20 cellular contexts compared by ENCODE assay signal in genomic region chr9:136776947-136777346, GRCh38. TPM values are rescaled to one million over a fixed set of nuclear protein-coding genes. Genes with fewer than 3 reads are reported as not detected.
DNase-seq lines count a peak whose midpoint lies in the region; ATAC-seq, FAIRE-seq and TF ChIP-seq lines count a peak whose summit lies in the region.
"Had no signal": no experiment of that assay in that cellular context is flagged by ENCODE, and none has a peak within 500 bp of the region (broad histone marks: within the 10 kb centered on the region; RNA-seq: fewer than 3 reads in every experiment).

No MANE protein-coding gene starts in this region.

- no peaks in the 10 kb centered on the region for H3K79me2 ChIP-seq in astrocyte (ENCODE audit: insufficient read depth, low read length)

- H3K27ac Mint-ChIP-seq in astrocyte (ENCODE audit: unreplicated experiment), result no peak overlapping the region
- H3K27ac Mint-ChIP-seq in type B pancreatic cell, result peak overlapping the region; percentile 65
- H3K27ac Mint-ChIP-seq: CD4-positive, alpha-beta T cell had no signal

- in situ Hi-C loops in GM13977 (cut with MboI; ENCODE audit: low pct_unique_long_range_greater_than_20kb, low sequenced_read_pairs, unreplicated experiment), result loop anchor here (10.0 kb wide), 1 partner anchor 258 kb away; the partner anchor contains the start of gene FUT7

- WGBS in testis, 2 donors, result 78 to 82% methylated on average over 7 of the region's 7 CpGs

- H3K27me3 Mint-ChIP-seq in astrocyte (ENCODE audit: low read depth, unreplicated experiment) (peaks cover 37% of the 10 kb centered on the region), type B pancreatic cell (peaks cover 47% of the 10 kb centered on the region)

- H3K4me3 Mint-ChIP-seq in astrocyte (ENCODE audit: unreplicated experiment) (peak overlapping the region; percentile 14), type B pancreatic cell (peak overlapping the region; percentile 40)
- H3K4me3 Mint-ChIP-seq: CD4-positive, alpha-beta T cell had no signal

- no peak overlapping the region for H3K27ac ChIP-seq in astrocyte (ENCODE audit: low read depth, low read length)
- H3K27ac ChIP-seq in testis, result no peak overlapping the region
- H3K27ac ChIP-seq: PC-9, SJCRH30 had no signal

- H3K27me3 ChIP-seq in astrocyte (ENCODE audit: insufficient read depth, low read length) (peaks cover 29% of the 10 kb centered on the region), testis (no peaks in the 10 kb centered on the region)

- H3K4me1 ChIP-seq in astrocyte (ENCODE audit: insufficient read depth, low read length) (no peaks in the 10 kb centered on the region), mucosa of descending colon (ENCODE audit: low read depth) (peaks cover 7% of the 10 kb centered on the region), testis (no peaks in the 10 kb centered on the region)
- H3K4me1 ChIP-seq: SJCRH30 had no signal

- no peak overlapping the region for H3K4me3 ChIP-seq in astrocyte (ENCODE audit: insufficient read depth, low read depth, low read length)
- H3K4me3 ChIP-seq in mucosa of descending colon, result no peak overlapping the region
- no peak overlapping the region for H3K4me3 ChIP-seq in testis
- H3K4me3 ChIP-seq: PC-9, SJCRH30 had no signal

- peaks cover 5% of the 10 kb centered on the region for H3K4me1 Mint-ChIP-seq in astrocyte (ENCODE audit: low read depth, unreplicated experiment)
- peaks cover 10% of the 10 kb centered on the region for H3K4me1 Mint-ChIP-seq in type B pancreatic cell (ENCODE audit: unreplicated experiment)

- H3K36me3 ChIP-seq in astrocyte (ENCODE audit: insufficient read depth, low read length) (no peaks in the 10 kb centered on the region), mucosa of descending colon (ENCODE audit: low read depth) (no peaks in the 10 kb centered on the region), testis (ENCODE audit: low read depth, missing control alignments) (no peaks in the 10 kb centered on the region)
- H3K36me3 ChIP-seq: SJCRH30 had no signal

- H3K9ac ChIP-seq in astrocyte (ENCODE audit: low read length), result no peak overlapping the region

- H2AFZ ChIP-seq in astrocyte (ENCODE audit: low read depth, low read length), result no peak overlapping the region
- H2AFZ ChIP-seq: PC-9 had no signal

- DNase-seq in GM13977 (ENCODE audit: low spot score), result peak; percentile 0
- DNase-seq in astrocyte (ENCODE audit: low read depth), result no peak
- no peak for DNase-seq in mucosa of descending colon
- no peak for DNase-seq in type B pancreatic cell (ENCODE audit: extremely low spot score, unreplicated experiment)
- DNase-seq in COLO829 (ENCODE audit: low spot score), result no peak
- DNase-seq in testis, result no peak
- DNase-seq: ACHN; AML-193; CD4-positive, alpha-beta T cell; DND-41; NCI-H1436; NCI-H2081; NCI-H774; PC-9; SJCRH30 had no signal

- peaks cover 5% of the 10 kb centered on the region for H3K36me3 Mint-ChIP-seq in astrocyte (ENCODE audit: low read depth, unreplicated experiment)
- H3K36me3 Mint-ChIP-seq in type B pancreatic cell, result no peaks in the 10 kb centered on the region

- H3K9me3 Mint-ChIP-seq in astrocyte (ENCODE audit: unreplicated experiment), result peaks cover 15% of the 10 kb centered on the region
- H3K9me3 Mint-ChIP-seq in type B pancreatic cell, result peaks cover 5% of the 10 kb centered on the region
- H3K9me3 Mint-ChIP-seq: CD4-positive, alpha-beta T cell had no signal

- ATAC-seq in mucosa of descending colon (peak; percentile 17), GM21390 (IDR thresholded peaks at IDR 0.05; ENCODE audit: unreplicated experiment) (no peak)

- peaks cover 4% of the 10 kb centered on the region for H3K9me3 ChIP-seq in astrocyte (ENCODE audit: insufficient read depth, low read depth, low read length)
- peaks cover 4% of the 10 kb centered on the region for H3K9me3 ChIP-seq in mucosa of descending colon
- no peaks in the 10 kb centered on the region for H3K9me3 ChIP-seq in testis

- intact Hi-C loops in mucosa of descending colon (cut with DNase I, micrococcal nuclease), result no loop called here
- intact Hi-C loops in testis (cut with DNase I; ENCODE audit: low total_unique reads), result no loop called here

- no peak for TF ChIP-seq POLR2A in testis (IDR thresholded peaks at IDR 0.05)

- H3K4me2 ChIP-seq in astrocyte (ENCODE audit: low read length), result no peak overlapping the region

- TF ChIP-seq CTCF in GM13977 (IDR thresholded peaks at IDR 0.05; ENCODE audit: extremely low read depth, insufficient read depth, missing control alignments), result no peak
- no peak for TF ChIP-seq CTCF in astrocyte (IDR thresholded peaks at IDR 0.05; ENCODE audit: insufficient read depth, low read depth, low read length)
- no peak for TF ChIP-seq CTCF in mucosa of descending colon (IDR thresholded peaks at IDR 0.05)
- no peak for TF ChIP-seq CTCF in type B pancreatic cell (conservative IDR thresholded peaks at IDR 0.05)
- no peak for TF ChIP-seq CTCF in testis (IDR thresholded peaks at IDR 0.05)

- no peak for FAIRE-seq in astrocyte (lab: Jason Lieb, UNC)
- FAIRE-seq: G401.6, GM12891, H54 had no signal

- no peaks in the 10 kb centered on the region for H4K20me1 ChIP-seq in astrocyte (ENCODE audit: insufficient read depth, low read length)

RNA-seq across cellular contexts. Expression of gene LCN15, which starts 12.6 kb away (rescaled TPM):
- not detected in 2 replicates for total RNA-seq in astrocyte
- total RNA-seq in mucosa of descending colon, result 10 to 100 TPM in 1 of 3 donors, 1 to 10 TPM in 2; 1.6 to 17.2 (median 3.7) TPM
- 0.77 and 0.93 TPM in 2 replicates for total RNA-seq in type B pancreatic cell (ENCODE audit: low replicate concordance)
- under 1 TPM in 1 of 2 donors, not detected in 1; 0.68 TPM for total RNA-seq in testis
- polyA plus RNA-seq in testis (ENCODE audit: insufficient read depth, low read depth, low replicate concordance), result 0.41 TPM
- total RNA-seq: CD4-positive, alpha-beta T cell; NCI-H460; PC-9; SJCRH30 had no signal

RNA-seq across cellular contexts. Expression of gene TMEM141, which starts 14.2 kb away (rescaled TPM):
- total RNA-seq in astrocyte (40.8 and 46.4 TPM in 2 replicates), mucosa of descending colon (100 to 1,000 TPM; 110 to 373 (median 127) TPM), type B pancreatic cell (ENCODE audit: low replicate concordance) (62.3 and 98.6 TPM in 2 replicates), testis (100 to 1,000 TPM; 108 to 127 TPM)
- polyA plus RNA-seq in testis (ENCODE audit: insufficient read depth, low read depth, low replicate concordance), result 80.4 TPM

RNA-seq across cellular contexts. Expression of gene LCN8, which starts 18.9 kb away (rescaled TPM):
- not detected in 2 replicates for total RNA-seq in astrocyte
- total RNA-seq in mucosa of descending colon, result not detected
- not detected in 2 replicates for total RNA-seq in type B pancreatic cell (ENCODE audit: low replicate concordance)
- total RNA-seq in testis, result not detected
- polyA plus RNA-seq in testis (ENCODE audit: insufficient read depth, low read depth, low replicate concordance), result 2.0 TPM
- total RNA-seq: CD4-positive, alpha-beta T cell; NCI-H460; PC-9; SJCRH30 had no signal

RNA-seq across cellular contexts. Expression of gene CCDC183, which starts 19.2 kb away (rescaled TPM):
- total RNA-seq in astrocyte (0.84 and 1.3 TPM in 2 replicates), mucosa of descending colon (10 to 100 TPM in 1 of 3 donors, 1 to 10 TPM in 2; 4.0 to 38.0 (median 7.0) TPM), type B pancreatic cell (ENCODE audit: low replicate concordance) (2.9 and 6.1 TPM in 2 replicates), testis (10 to 100 TPM; 41.1 to 59.8 TPM)
- 37.8 TPM for polyA plus RNA-seq in testis (ENCODE audit: insufficient read depth, low read depth, low replicate concordance)

RNA-seq across cellular contexts. Expression of gene LCN6, which starts 28.6 kb away (rescaled TPM):
- total RNA-seq in astrocyte (not detected in 2 replicates), mucosa of descending colon (1 to 10 TPM; 1.0 to 8.5 (median 4.7) TPM), type B pancreatic cell (ENCODE audit: low replicate concordance) (not detected in 2 replicates), testis (10 to 100 TPM; 11.3 to 19.1 TPM)
- 7.8 TPM for polyA plus RNA-seq in testis (ENCODE audit: insufficient read depth, low read depth, low replicate concordance)
- total RNA-seq: CD4-positive, alpha-beta T cell; NCI-H460; PC-9; SJCRH30 had no signal
